Comparison of ENCODE assay signal across 9 cellular contexts in genomic region chr10:44966129-44966815, GRCh38. TPM values are rescaled to one million over a fixed set of nuclear protein-coding genes. Genes with fewer than 3 reads are reported as not detected.
A peak's percentile ranks its signal among the peaks of the same experiment; 100 is the strongest.
DNase-seq lines count a peak whose midpoint lies in the region; ATAC-seq, FAIRE-seq and TF ChIP-seq lines count a peak whose summit lies in the region.
"Had no signal": no experiment of that assay in that cellular context is flagged by ENCODE, and none has a peak within 500 bp of the region (broad histone marks: within the 10 kb centered on the region; RNA-seq: fewer than 3 reads in every experiment).

No MANE protein-coding gene starts in this region.

- H3K9me3 ChIP-seq in heart left ventricle (no peaks in the 10 kb centered on the region), vagina (no peaks in the 10 kb centered on the region)

- H3K27ac ChIP-seq in heart left ventricle (peak overlapping the region in 11 of 12 donors; percentile 83 to 98 (median 95)), KMS-11 (peak overlapping the region; percentile 89), vagina (peak overlapping the region; percentile 32)

- H3K79me2 ChIP-seq in KMS-11 (ENCODE audit: insufficient read depth, low read depth) = peaks cover 95% of the 10 kb centered on the region

- H3K36me3 ChIP-seq in heart left ventricle = peaks cover 0 to 22% (median 12%) of the 10 kb centered on the region in 9 donors
- peaks cover 9% of the 10 kb centered on the region; the same call in 1 of the 2 replicates for H3K36me3 ChIP-seq in KMS-11 (ENCODE audit: insufficient read depth)
- H3K36me3 ChIP-seq in vagina = no peaks in the 10 kb centered on the region

- TF ChIP-seq CTCF in heart left ventricle (IDR thresholded peaks at IDR 0.05) (no peak), KMS-11 (conservative IDR thresholded peaks at IDR 0.05; ENCODE audit: low read depth, low read length) (no peak), vagina (IDR thresholded peaks at IDR 0.05) (no peak)

- 68 to 72% (median 68%) methylated on average over 8 of the region's 8 CpGs for WGBS in heart left ventricle, 4 donors

- no peak for FAIRE-seq in H54 (lab: Jason Lieb, UNC)

- H4K20me1 ChIP-seq in KMS-11 (ENCODE audit: insufficient read depth) = no peaks in the 10 kb centered on the region

- no peak for TF ChIP-seq POLR2A in heart left ventricle (IDR thresholded peaks at IDR 0.05)
- TF ChIP-seq POLR2A in vagina (IDR thresholded peaks at IDR 0.05) = no peak
- no peak for TF ChIP-seq POLR2A in H54 (IDR thresholded peaks at IDR 0.05; ENCODE audit: low read depth, low read length)

- H3K9ac ChIP-seq in KMS-11 = no peak overlapping the region; the same call in 1 of the 2 replicates

- peak in 1 of 5 donors; percentile 13 for DNase-seq in heart left ventricle
- DNase-seq in left ventricle myocardium superior = no peak
- peak; percentile 58 for DNase-seq in kidney tubule cell (ENCODE audit: low spot score)
- DNase-seq in vagina (ENCODE audit: extremely low spot score in 2 of 2) = no peak
- no peak for DNase-seq in H54 (ENCODE audit: insufficient read length, low spot score)
- no peak for DNase-seq in dermis blood vessel endothelial cell
- DNase-seq in stimulated activated CD4-positive, alpha-beta T cell treated with anti-CD3 and anti-CD28 coated beads, Interleukin-15, amount 100 ng/mL, for 24 hours = no peak
- DNase-seq: COR-L47 had no signal

- H3K4me1 ChIP-seq in heart left ventricle (peaks cover 23 to 96% (median 84%) of the 10 kb centered on the region in 12 donors), KMS-11 (ENCODE audit: low read depth, poor library complexity, severe bottlenecking) (peaks cover 77% of the 10 kb centered on the region), vagina (peaks cover 50% of the 10 kb centered on the region)

- H3K4me3 ChIP-seq in heart left ventricle (no peak overlapping the region), KMS-11 (IDR thresholded peaks at IDR 0.05; ENCODE audit: insufficient read depth, low read depth, low read length) (no peak overlapping the region), vagina (no peak overlapping the region)

- H3K4me2 ChIP-seq in KMS-11 = peak overlapping the region; percentile 100

- intact Hi-C loops in heart left ventricle (cut with DNase I) = no loop called here
- intact Hi-C loops in left ventricle myocardium superior (cut with micrococcal nuclease) = no loop called here
- intact Hi-C loops in vagina (cut with DNase I) = no loop called here

- H3K27me3 ChIP-seq in heart left ventricle (no peaks in the 10 kb centered on the region), KMS-11 (ENCODE audit: insufficient read depth, low read depth) (no peaks in the 10 kb centered on the region), vagina (no peaks in the 10 kb centered on the region)

- no peak overlapping the region for H2AFZ ChIP-seq in KMS-11 (ENCODE audit: low read depth)

- ATAC-seq in heart left ventricle (no peak), left ventricle myocardium superior (no peak)

RNA-seq across cellular contexts. Expression of gene RASSF4, which starts 6.7 kb away (rescaled TPM):
- 100 to 1,000 TPM in 4 of 9 donors, 10 to 100 TPM in 5; 64.4 to 125 (median 89.5) TPM for total RNA-seq in heart left ventricle
- 10 to 100 TPM; 48.3 to 66.2 TPM for polyA plus RNA-seq in heart left ventricle
- 93.5 TPM for total RNA-seq in left ventricle myocardium superior
- 29.2 TPM for total RNA-seq in vagina
- total RNA-seq in dermis blood vessel endothelial cell = 13.1 and 24.8 TPM in 2 replicates

RNA-seq across cellular contexts. Expression of gene DEPP1, which starts 12.3 kb away (rescaled TPM):
- 10 to 100 TPM; 11.0 to 76.5 (median 22.7) TPM for total RNA-seq in heart left ventricle
- polyA plus RNA-seq in heart left ventricle = 10 to 100 TPM; 19.1 to 37.9 TPM
- total RNA-seq in left ventricle myocardium superior = 32.2 TPM
- total RNA-seq in vagina = 155 TPM
- total RNA-seq in dermis blood vessel endothelial cell = 174 and 360 TPM in 2 replicates

RNA-seq across cellular contexts. Expression of gene ZNF22, which starts 34.5 kb away (rescaled TPM):
- total RNA-seq in heart left ventricle (10 to 100 TPM; 12.7 to 16.8 (median 14.6) TPM), left ventricle myocardium superior (12.6 TPM), vagina (20.6 TPM), dermis blood vessel endothelial cell (53.6 and 54.4 TPM in 2 replicates)
- 10 to 100 TPM; 12.6 to 17.5 TPM for polyA plus RNA-seq in heart left ventricle

RNA-seq across cellular contexts. Expression of gene TMEM72, which starts 55.1 kb away (rescaled TPM):
- total RNA-seq in heart left ventricle (under 1 TPM in 2 of 9 donors, not detected in 7; 0.15 to 0.27 TPM), left ventricle myocardium superior (not detected), vagina (not detected), dermis blood vessel endothelial cell (not detected in 2 replicates)
- not detected for polyA plus RNA-seq in heart left ventricle

Comparison
In these comparisons a context has a peak if more than half of its experiments do, and no peak if none do; other contexts are left out.
1. H3K27ac ChIP-seq: peak in every context shown above with its lines; median percentile 95 in heart left ventricle; 89 in KMS-11; 32 in vagina.